1 cellular context compared by ENCODE assay signal in genomic region chr7:2105280-2105679, GRCh38.
TF ChIP-seq lines count a peak whose summit lies in the region.

No MANE protein-coding gene starts in this region.

TF ChIP-seq in SK-N-SH, 30 proteins besides CTCF, POLR2A, EP300 and RAD21 (continued from another document):
- TF ChIP-seq SMC3 (IDR thresholded peaks at IDR 0.05; ENCODE audit: low read depth, low read length), result no peak
- TF ChIP-seq IRF3 (IDR thresholded peaks at IDR 0.05; ENCODE audit: low read depth, low read length), result no peak
- no peak for TF ChIP-seq FOXM1 (IDR thresholded peaks at IDR 0.05; ENCODE audit: low read depth)
- no peak for TF ChIP-seq PBX3 (IDR thresholded peaks at IDR 0.05)
- TF ChIP-seq SIN3A (IDR thresholded peaks at IDR 0.05; ENCODE audit: borderline replicate concordance, low read depth, low read length), result no peak
- TF ChIP-seq GABPA (IDR thresholded peaks at IDR 0.05; ENCODE audit: low read depth), result no peak
- TF ChIP-seq FOSL2 (IDR thresholded peaks at IDR 0.05; ENCODE audit: borderline replicate concordance, low read depth), result no peak
- no peak for TF ChIP-seq GATA2 (CRISPR knock-in tag; IDR thresholded peaks at IDR 0.05)
